Comparison of ENCODE assay signal across 11 cellular contexts in genomic region chr6:32943864-32944263, GRCh38. TPM values are rescaled to one million over a fixed set of nuclear protein-coding genes. Genes with fewer than 3 reads are reported as not detected.
DNase-seq lines count a peak whose midpoint lies in the region; ATAC-seq, FAIRE-seq and TF ChIP-seq lines count a peak whose summit lies in the region.
"Had no signal": no experiment of that assay in that cellular context is flagged by ENCODE, and none has a peak within 500 bp of the region (broad histone marks: within the 10 kb centered on the region; RNA-seq: fewer than 3 reads in every experiment).

No MANE protein-coding gene starts in this region.

- H3K36me3 ChIP-seq in liver (ENCODE audit: control insufficient read depth in 4 of 4, insufficient read depth in 3 of 4, low read depth in 1 of 4, low read length in 3 of 4): no peaks in the 10 kb centered on the region
- no peaks in the 10 kb centered on the region for H3K36me3 ChIP-seq in HepG2 (replicated peaks in 1 of 2; ENCODE audit: control insufficient read depth in 1 of 2, insufficient read depth in 2 of 2, low read length in 2 of 2)
- no peaks in the 10 kb centered on the region for H3K36me3 ChIP-seq in effector memory CD4-positive, alpha-beta T cell (ENCODE audit: control insufficient read depth, insufficient read depth, low read length)

- H2AFZ ChIP-seq in HepG2 (ENCODE audit: low read length): no peak overlapping the region

- in situ Hi-C loops in HepG2 (cut with HindIII; ENCODE audit: extremely low pct_ligation_motif_present, low pct_unique_long_range_greater_than_20kb): no loop called here

- BruUV-seq in HepG2 (replicated peaks; lab: Mats Ljungman, UMichigan): no TSS peak

- H3K27me3 ChIP-seq in liver (ENCODE audit: control insufficient read depth in 4 of 4, insufficient read depth in 4 of 4, low read length in 3 of 4) (no peaks in the 10 kb centered on the region), HepG2 (ENCODE audit: control insufficient read depth in 1 of 2, insufficient read depth in 2 of 2, low read length in 2 of 2) (peaks cover 2 to 11% of the 10 kb centered on the region in 2 experiments; a peak in 4 of 5 replicates)
- no peaks in the 10 kb centered on the region for H3K27me3 ChIP-seq in effector memory CD4-positive, alpha-beta T cell (replicated peaks; ENCODE audit: control insufficient read depth, insufficient read depth, low read length, poor library complexity, severe bottlenecking)
- H3K27me3 ChIP-seq: heart right ventricle had no signal

- TF ChIP-seq CTCF in liver (IDR thresholded peaks at IDR 0.05; ENCODE audit: low read depth, low read length, missing input control) (no peak), HepG2 (CRISPR knock-in tag; IDR thresholded peaks at IDR 0.05) (no peak)

- ATAC-seq in HepG2: no peak

- DNase-seq in HepG2 (ENCODE audit: low spot score) (no peak), MV-4-11 (lab: John Stamatoyannopoulos, UW) (peak; percentile 78), NCI-H2081 treated with DMSO at 0.1 percent for 48 hours (lab: John Stamatoyannopoulos, UW) (no peak), kidney tubule cell (ENCODE audit: low spot score) (no peak), GOT3 (lab: John Stamatoyannopoulos, UW) (no peak), NCI-H446 treated with DMSO at 0.1 percent for 48 hours (lab: John Stamatoyannopoulos, UW) (no peak)
- DNase-seq in effector memory CD4-positive, alpha-beta T cell: no peak
- DNase-seq: heart right ventricle, NCI-H345 had no signal

- TF ChIP-seq RAD21 in liver (IDR thresholded peaks at IDR 0.05): no peak
- TF ChIP-seq RAD21 in HepG2 (CRISPR knock-in tag; IDR thresholded peaks at IDR 0.05): no peak

- H3K4me3 ChIP-seq in liver (ENCODE audit: low read depth in 1 of 3, low read length in 3 of 3) (no peak overlapping the region), HepG2 (replicated peaks in 1 of 3; ENCODE audit: insufficient read depth in 1 of 3, low read depth in 2 of 3, low read length in 3 of 3) (no peak overlapping the region)
- H3K4me3 ChIP-seq in effector memory CD4-positive, alpha-beta T cell (ENCODE audit: insufficient read depth, low read depth, low read length, poor library complexity, severe bottlenecking): peak overlapping the region; percentile 6

- peak overlapping the region in 1 of 2 donors; percentile 25 for H3K9ac ChIP-seq in liver (ENCODE audit: low read depth in 1 of 2, low read length in 2 of 2)
- no peak overlapping the region for H3K9ac ChIP-seq in HepG2 (ENCODE audit: insufficient read depth, low read depth, low read length)

- no peak for TF ChIP-seq POLR2A in HepG2 (IDR thresholded peaks at IDR 0.05; ENCODE audit: insufficient read depth in 1 of 2, low read depth in 2 of 2, low read length in 2 of 2)

- H3K4me1 ChIP-seq in liver (ENCODE audit: control insufficient read depth in 4 of 4, insufficient read depth in 4 of 4, low read length in 3 of 4) (peaks cover 0 to 8% (median 4%) of the 10 kb centered on the region in 4 donors), HepG2 (ENCODE audit: insufficient read depth, low read length) (no peaks in the 10 kb centered on the region)
- peaks cover 27% of the 10 kb centered on the region for H3K4me1 ChIP-seq in effector memory CD4-positive, alpha-beta T cell (ENCODE audit: control insufficient read depth, insufficient read depth, low read length, poor library complexity, severe bottlenecking)

- H3K4me2 ChIP-seq in HepG2 (ENCODE audit: low read depth, low read length): no peak overlapping the region

- intact Hi-C loops in HepG2 (cut with micrococcal nuclease; ENCODE audit: unreplicated experiment): no loop called here

- H3K79me2 ChIP-seq in HepG2 (ENCODE audit: insufficient read depth, low read length): no peaks in the 10 kb centered on the region

- no peak for FAIRE-seq in HepG2 (lab: Jason Lieb, UNC)
- FAIRE-seq: H54 had no signal

- CTCF ChIA-PET in HepG2 (lab: Yijun Ruan, JAX; ENCODE audit: low intra/inter-chr PET ratio, low total read pairs): no interaction called here

- 83% methylated on average over 3 of the region's 3 CpGs for WGBS in liver
- 60% methylated on average over 3 of the region's 3 CpGs for WGBS in HepG2 (ENCODE audit: low lambda C conversion rate)

- no peaks in the 10 kb centered on the region for H4K20me1 ChIP-seq in HepG2 (ENCODE audit: insufficient read depth, low read length)

- H3K9me3 ChIP-seq in liver (ENCODE audit: control insufficient read depth in 4 of 4, low read length in 3 of 4): no peaks in the 10 kb centered on the region
- H3K9me3 ChIP-seq in HepG2 (ENCODE audit: low read length): peaks cover 5% of the 10 kb centered on the region
- H3K9me3 ChIP-seq in effector memory CD4-positive, alpha-beta T cell (ENCODE audit: control insufficient read depth, low read length): no peaks in the 10 kb centered on the region

- H3K27ac ChIP-seq in liver (ENCODE audit: low read depth in 1 of 2, low read length in 2 of 2) (peak overlapping the region; percentile 29 to 49), HepG2 (ENCODE audit: extremely low read length, insufficient read depth, low read length) (no peak overlapping the region)
- H3K27ac ChIP-seq in effector memory CD4-positive, alpha-beta T cell (ENCODE audit: insufficient read depth, low read length, poor library complexity, severe bottlenecking): peak overlapping the region; percentile 24

- TF ChIP-seq EP300 in HepG2 (IDR thresholded peaks at IDR 0.05; ENCODE audit: low read depth in 2 of 2, low read length in 2 of 2) (no peak), HepG2 (CRISPR knock-in tag; IDR thresholded peaks at IDR 0.05; ENCODE audit: borderline replicate concordance) (no peak)

- POLR2A ChIA-PET in HepG2 (lab: Yijun Ruan, JAX): interaction anchor here (0.7 to 2.7 kb wide), 3 partner anchors 28 to 748 kb away, joined by 3 to 10 read pairs (median 4); no protein-coding TSS in a partner anchor

RNA-seq across cellular contexts. Expression of gene HLA-DMB, which starts 3.0 kb away (rescaled TPM):
- total RNA-seq in liver (10 to 100 TPM in 1 of 2 donors, 1 to 10 TPM in 1; 8.1 to 13.1 TPM), HepG2 (2016; rRNA removed; fragmentation: Illumina TruSeq; extraction: Trizol) (not detected in 2 replicates)
- polyA plus RNA-seq in liver (1 to 10 TPM; 2.8 to 7.3 TPM), HepG2 (2011; rRNA removed) (not detected in 2 replicates)
- not detected in 2 replicates for total RNA-seq in HepG2 (2016; cell fraction: cytosol; rRNA removed; fragmentation: Illumina TruSeq; extraction: Trizol; ENCODE audit: low read depth)
- not detected in 2 replicates for total RNA-seq in HepG2 (2016; cell fraction: insoluble cytoplasmic fraction; rRNA removed; fragmentation: Illumina TruSeq; extraction: Trizol)
- not detected in 2 replicates for total RNA-seq in HepG2 (2016; cell fraction: membrane; rRNA removed; fragmentation: Illumina TruSeq; extraction: Trizol)
- not detected in 2 replicates for total RNA-seq in HepG2 (2016; cell fraction: nucleus; rRNA removed; fragmentation: Illumina TruSeq; extraction: Trizol)
- polyA plus RNA-seq in HepG2 (2011; cell fraction: cytosol; rRNA removed): not detected in 2 replicates
- polyA plus RNA-seq in HepG2 (2011; cell fraction: nucleus; rRNA removed): 0.09 TPM in 1 of 2 replicates, not detected in the other
- not detected in 2 replicates for polyA plus RNA-seq in HepG2 (2012)
- not detected in 2 replicates for polyA plus RNA-seq in HepG2 (2016; cell fraction: cytosol; fragmentation: Illumina TruSeq; extraction: Trizol; ENCODE audit: low read depth)
- not detected in 2 replicates for polyA plus RNA-seq in HepG2 (2016; cell fraction: insoluble cytoplasmic fraction; fragmentation: Illumina TruSeq; extraction: Trizol; ENCODE audit: low read depth)
- not detected in 2 replicates for polyA plus RNA-seq in HepG2 (2016; cell fraction: membrane; fragmentation: Illumina TruSeq; extraction: Trizol; ENCODE audit: low read depth)
- polyA plus RNA-seq in HepG2 (2016; cell fraction: nucleus; fragmentation: Illumina TruSeq; extraction: Trizol; ENCODE audit: insufficient read depth, low read depth): not detected in 2 replicates
- polyA minus RNA-seq in HepG2 (2011; rRNA and poly(A)+ RNA removed; ENCODE audit: low replicate concordance): not detected in 2 replicates
- polyA minus RNA-seq in HepG2 (2011; cell fraction: cytosol; rRNA and poly(A)+ RNA removed): not detected in 2 replicates
- polyA minus RNA-seq in HepG2 (2011; cell fraction: nucleus; rRNA and poly(A)+ RNA removed): not detected in 2 replicates

RNA-seq across cellular contexts. Expression of gene HLA-DMA, which starts 9.0 kb away (rescaled TPM):
- total RNA-seq in liver (1 to 10 TPM; 6.2 to 7.8 TPM), HepG2 (2016; rRNA removed; fragmentation: Illumina TruSeq; extraction: Trizol) (0.71 and 1.3 TPM in 2 replicates)
- polyA plus RNA-seq in liver (10 to 100 TPM in 1 of 2 donors, 1 to 10 TPM in 1; 10.0 to 15.1 TPM), HepG2 (2011; rRNA removed) (0.70 and 1.7 TPM in 2 replicates)
- 0.53 and 0.61 TPM in 2 replicates for total RNA-seq in HepG2 (2016; cell fraction: cytosol; rRNA removed; fragmentation: Illumina TruSeq; extraction: Trizol; ENCODE audit: low read depth)
- 0.82 and 1.2 TPM in 2 replicates for total RNA-seq in HepG2 (2016; cell fraction: insoluble cytoplasmic fraction; rRNA removed; fragmentation: Illumina TruSeq; extraction: Trizol)
- 0.46 and 0.76 TPM in 2 replicates for total RNA-seq in HepG2 (2016; cell fraction: membrane; rRNA removed; fragmentation: Illumina TruSeq; extraction: Trizol)
- 0.78 and 0.85 TPM in 2 replicates for total RNA-seq in HepG2 (2016; cell fraction: nucleus; rRNA removed; fragmentation: Illumina TruSeq; extraction: Trizol)
- 0.59 and 1.2 TPM in 2 replicates for polyA plus RNA-seq in HepG2 (2011; cell fraction: cytosol; rRNA removed)
- 3.1 and 3.3 TPM in 2 replicates for polyA plus RNA-seq in HepG2 (2011; cell fraction: nucleus; rRNA removed)
- polyA plus RNA-seq in HepG2 (2012): 1.6 and 1.7 TPM in 2 replicates
- polyA plus RNA-seq in HepG2 (2016; cell fraction: cytosol; fragmentation: Illumina TruSeq; extraction: Trizol; ENCODE audit: low read depth): 0.12 and 0.36 TPM in 2 replicates
- 0.62 and 0.68 TPM in 2 replicates for polyA plus RNA-seq in HepG2 (2016; cell fraction: insoluble cytoplasmic fraction; fragmentation: Illumina TruSeq; extraction: Trizol; ENCODE audit: low read depth)
- 0.63 and 0.96 TPM in 2 replicates for polyA plus RNA-seq in HepG2 (2016; cell fraction: membrane; fragmentation: Illumina TruSeq; extraction: Trizol; ENCODE audit: low read depth)
- 2.9 and 4.5 TPM in 2 replicates for polyA plus RNA-seq in HepG2 (2016; cell fraction: nucleus; fragmentation: Illumina TruSeq; extraction: Trizol; ENCODE audit: insufficient read depth, low read depth)
- 1.2 and 1.9 TPM in 2 replicates for polyA minus RNA-seq in HepG2 (2011; rRNA and poly(A)+ RNA removed; ENCODE audit: low replicate concordance)
- not detected in 2 replicates for polyA minus RNA-seq in HepG2 (2011; cell fraction: cytosol; rRNA and poly(A)+ RNA removed)
- polyA minus RNA-seq in HepG2 (2011; cell fraction: nucleus; rRNA and poly(A)+ RNA removed): 1.7 and 2.3 TPM in 2 replicates

RNA-seq across cellular contexts. Expression of gene BRD2, which starts 24.5 kb away (rescaled TPM):
- total RNA-seq in liver: 100 to 1,000 TPM in 1 of 2 donors, 10 to 100 TPM in 1; 46.0 to 100 TPM
- polyA plus RNA-seq in liver: 10 to 100 TPM; 29.8 to 54.4 TPM
- 71.5 and 143 TPM in 2 replicates for total RNA-seq in HepG2 (2016; rRNA removed; fragmentation: Illumina TruSeq; extraction: Trizol)
- total RNA-seq in HepG2 (2016; cell fraction: cytosol; rRNA removed; fragmentation: Illumina TruSeq; extraction: Trizol; ENCODE audit: low read depth): 57.3 and 65.0 TPM in 2 replicates
- 67.2 and 139 TPM in 2 replicates for total RNA-seq in HepG2 (2016; cell fraction: insoluble cytoplasmic fraction; rRNA removed; fragmentation: Illumina TruSeq; extraction: Trizol)
- total RNA-seq in HepG2 (2016; cell fraction: membrane; rRNA removed; fragmentation: Illumina TruSeq; extraction: Trizol): 98.6 and 98.8 TPM in 2 replicates
- total RNA-seq in HepG2 (2016; cell fraction: nucleus; rRNA removed; fragmentation: Illumina TruSeq; extraction: Trizol): 221 and 247 TPM in 2 replicates
- 194 and 202 TPM in 2 replicates for polyA plus RNA-seq in HepG2 (2011; rRNA removed)
- polyA plus RNA-seq in HepG2 (2011; cell fraction: cytosol; rRNA removed): 75.6 and 93.5 TPM in 2 replicates
- 401 and 432 TPM in 2 replicates for polyA plus RNA-seq in HepG2 (2011; cell fraction: nucleus; rRNA removed)
- polyA plus RNA-seq in HepG2 (2012): 149 and 160 TPM in 2 replicates
- polyA plus RNA-seq in HepG2 (2016; cell fraction: cytosol; fragmentation: Illumina TruSeq; extraction: Trizol; ENCODE audit: low read depth): 30.1 and 33.2 TPM in 2 replicates
- 94.6 and 114 TPM in 2 replicates for polyA plus RNA-seq in HepG2 (2016; cell fraction: insoluble cytoplasmic fraction; fragmentation: Illumina TruSeq; extraction: Trizol; ENCODE audit: low read depth)
- polyA plus RNA-seq in HepG2 (2016; cell fraction: membrane; fragmentation: Illumina TruSeq; extraction: Trizol; ENCODE audit: low read depth): 58.5 and 64.6 TPM in 2 replicates
- polyA plus RNA-seq in HepG2 (2016; cell fraction: nucleus; fragmentation: Illumina TruSeq; extraction: Trizol; ENCODE audit: insufficient read depth, low read depth): 653 and 682 TPM in 2 replicates
- 126 and 157 TPM in 2 replicates for polyA minus RNA-seq in HepG2 (2011; rRNA and poly(A)+ RNA removed; ENCODE audit: low replicate concordance)
- polyA minus RNA-seq in HepG2 (2011; cell fraction: cytosol; rRNA and poly(A)+ RNA removed): 43.6 and 49.2 TPM in 2 replicates
- polyA minus RNA-seq in HepG2 (2011; cell fraction: nucleus; rRNA and poly(A)+ RNA removed): 223 and 377 TPM in 2 replicates

Comparison
In these comparisons a context has a peak if more than half of its experiments do, and no peak if none do; other contexts are left out.
1. RNA of gene HLA-DMB, which starts 3.0 kb away (total RNA-seq): 8.1 to 13.1 TPM in liver; not detected in HepG2; every median in the first group is over 4 times any median in the second.